Comparison of ENCODE assay signal across 8 cellular contexts in the genomic region with DNA sequence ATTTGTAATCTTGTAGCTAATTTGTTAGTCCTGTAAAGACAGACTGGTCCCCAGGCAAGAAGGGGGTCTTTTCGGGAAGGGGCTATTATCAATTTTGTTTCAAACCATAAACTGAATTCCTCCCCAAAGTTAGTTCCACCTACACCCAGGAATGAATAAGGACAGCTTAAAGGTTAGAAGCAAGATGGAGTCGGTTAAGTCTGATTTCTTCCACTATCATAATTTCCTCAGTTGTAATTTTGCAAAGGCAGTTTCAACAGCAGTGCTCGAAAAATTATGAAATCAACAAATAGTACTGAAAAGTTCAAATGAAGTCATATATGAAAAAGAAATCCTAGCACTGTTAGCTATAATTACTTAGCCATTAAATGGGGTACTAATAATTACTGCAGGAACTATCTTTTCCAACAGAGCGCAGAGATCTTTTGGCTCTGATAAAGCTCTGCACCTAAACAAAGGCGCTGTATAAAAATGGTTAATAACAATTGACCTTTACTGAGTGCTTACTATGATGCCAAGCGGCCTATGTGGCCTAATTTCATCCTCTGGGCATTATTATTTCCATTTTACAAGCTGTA. TPM values are rescaled to one million over a fixed set of nuclear protein-coding genes. Genes with fewer than 3 reads are reported as not detected.
DNase-seq lines count a peak whose midpoint lies in the region; ATAC-seq and TF ChIP-seq lines count a peak whose summit lies in the region.

No MANE protein-coding gene starts in this region.

- H3K36me3 Mint-ChIP-seq in CD14-positive monocyte, result peaks cover 13 to 46% of the 10 kb centered on the region in 2 donors
- peaks cover 12% of the 10 kb centered on the region for H3K36me3 Mint-ChIP-seq in endodermal cell (ENCODE audit: low read depth)

- POLR2A ChIA-PET in PC-3 (lab: Charles Lee; ENCODE audit: unreplicated experiment), result interaction anchor here (0.6 to 1.4 kb wide), 4 partner anchors 13 to 263 kb away, joined by 3 to 24 read pairs (median 4); a partner anchor contains a TSS

- H3K9ac ChIP-seq in PC-3 (ENCODE audit: low read length) (peak overlapping the region; percentile 75), endodermal cell (ENCODE audit: extremely low read depth, low read length, poor library complexity, severe bottlenecking) (peak overlapping the region; percentile 94)

- peak overlapping the region; percentile 68 for H3K4me3 ChIP-seq in PC-3 (ENCODE audit: low read length)
- H3K4me3 ChIP-seq in endodermal cell (ENCODE audit: low read length), result peak overlapping the region; percentile 89
- H3K4me3 ChIP-seq in neuron (ENCODE audit: low read length), result peak overlapping the region; percentile 93

- peak overlapping the region; percentile 99 to 100 (median 100) for H3K27ac Mint-ChIP-seq in CD14-positive monocyte
- H3K27ac Mint-ChIP-seq in endodermal cell, result peak overlapping the region; percentile 100

- H3K9me3 Mint-ChIP-seq in CD14-positive monocyte, result peaks cover 0 to 2% (median 0%) of the 10 kb centered on the region in 7 donors
- no peaks in the 10 kb centered on the region for H3K9me3 Mint-ChIP-seq in endodermal cell

- ATAC-seq in PC-3, result no peak

- H3K9me2 ChIP-seq in PC-3 (replicated peaks; ENCODE audit: low read length), result no peaks in the 10 kb centered on the region

- H3K27me3 ChIP-seq in PC-3 (ENCODE audit: low read length) (no peaks in the 10 kb centered on the region), endodermal cell (ENCODE audit: control insufficient read depth, insufficient read depth, low read length, poor library complexity, severe bottlenecking) (no peaks in the 10 kb centered on the region), neuron (ENCODE audit: insufficient read depth, low read length) (no peaks in the 10 kb centered on the region)

- H3K4me1 ChIP-seq in PC-3 (ENCODE audit: insufficient read depth, low read length) (peaks cover 43% of the 10 kb centered on the region), endodermal cell (ENCODE audit: control insufficient read depth, insufficient read depth, low read length) (peaks cover 9% of the 10 kb centered on the region), neuron (ENCODE audit: insufficient read depth, low read length) (peaks cover 17% of the 10 kb centered on the region)

- 5 to 32% methylated on average over 3 to 6 of the region's 6 CpGs for WGBS in endodermal cell (ENCODE audit: insufficient coverage in 1 of 2, insufficient read length in 1 of 2), 2 experiments

- peaks cover 56% of the 10 kb centered on the region for H3K79me2 ChIP-seq in PC-3 (ENCODE audit: low read length)

- peak overlapping the region; percentile 79 for H3K4me2 ChIP-seq in PC-3 (ENCODE audit: low read length)

- H3K4me3 Mint-ChIP-seq in CD14-positive monocyte, result peak overlapping the region; percentile 99
- H3K4me3 Mint-ChIP-seq in endodermal cell, result peak overlapping the region; percentile 89

- H3K9me3 ChIP-seq in PC-3 (ENCODE audit: low read length) (no peaks in the 10 kb centered on the region), endodermal cell (ENCODE audit: control insufficient read depth, low read length) (no peaks in the 10 kb centered on the region), neuron (ENCODE audit: low read length) (no peaks in the 10 kb centered on the region)

- peak overlapping the region; percentile 71 for H2AFZ ChIP-seq in PC-3 (ENCODE audit: low read length)
- H2AFZ ChIP-seq in neuron (ENCODE audit: low read depth, low read length), result peak overlapping the region; percentile 18

- no peaks in the 10 kb centered on the region for H4K20me1 ChIP-seq in PC-3 (ENCODE audit: low read length)

- H3K36me3 ChIP-seq in PC-3 (ENCODE audit: low read depth, low read length) (peaks cover 16% of the 10 kb centered on the region), endodermal cell (ENCODE audit: control insufficient read depth, insufficient read depth, low read length) (peaks cover 10% of the 10 kb centered on the region), neuron (ENCODE audit: insufficient read depth, low read length) (peaks cover 10% of the 10 kb centered on the region)

- CTCF ChIA-PET in PC-3 (lab: Charles Lee), result interaction anchor here (0.7 kb wide), 1 partner anchor 79 kb away, joined by 3 read pairs; no protein-coding TSS in a partner anchor

- H3K27ac ChIP-seq in PC-3 (ENCODE audit: low read length), result peak overlapping the region; percentile 64
- peak overlapping the region; percentile 96 for H3K27ac ChIP-seq in endodermal cell (ENCODE audit: low read depth, low read length)

- intact Hi-C loops in CD14-positive monocyte (cut with micrococcal nuclease) (loop anchor here (5.0 kb wide), 2 partner anchors 39 to 44 kb away; a partner anchor contains a TSS), PC-3 (cut with micrococcal nuclease) (loop anchor here (10.0 kb wide), 1 partner anchor 329 kb away; a partner anchor contains a TSS)

- H3K27me3 Mint-ChIP-seq in CD14-positive monocyte (ENCODE audit: low read depth in 3 of 3) (no peaks in the 10 kb centered on the region), endodermal cell (ENCODE audit: insufficient read depth) (no peaks in the 10 kb centered on the region)

- TF ChIP-seq CTCF in CD14-positive monocyte (IDR thresholded peaks at IDR 0.05) (no peak), PC-3 (conservative IDR thresholded peaks at IDR 0.05; ENCODE audit: low read depth, low read length) (no peak), endodermal cell (conservative IDR thresholded peaks at IDR 0.05) (no peak)

- H3K4me1 Mint-ChIP-seq in CD14-positive monocyte (peaks cover 25% of the 10 kb centered on the region), endodermal cell (peaks cover 33% of the 10 kb centered on the region)

- BruUV-seq in PC-3 (replicated peaks; lab: Mats Ljungman, UMichigan), result TSS peak; percentile 90

- peaks cover 16% of the 10 kb centered on the region for H3F3A ChIP-seq in PC-3 (ENCODE audit: low read length, unreplicated experiment)

- DNase-seq in CD14-positive monocyte (ENCODE audit: low spot score) (no peak), PC-3 (no peak), endodermal cell (peak; percentile 20), retina (no peak), COR-L47 (lab: John Stamatoyannopoulos, UW) (no peak), NCI-H2107 treated with DMSO at 0.1 percent for 48 hours (lab: John Stamatoyannopoulos, UW; ENCODE audit: unreplicated experiment) (no peak)
- DNase-seq in stimulated activated CD4-positive, alpha-beta T cell treated with anti-CD3 and anti-CD28 coated beads, Interleukin-4, amount 100 ng/mL, for 1 hour, result no peak

RNA-seq across cellular contexts. Expression of a gene that starts 0.8 kb away (rescaled TPM):
- polyA plus RNA-seq in CD14-positive monocyte, result 10 to 100 TPM; 25.7 to 44.8 TPM
- total RNA-seq in PC-3 (2014; rRNA removed) (285 and 325 TPM in 2 replicates), endodermal cell (10 to 100 TPM; 63.2 to 71.4 TPM)
- polyA plus RNA-seq in endodermal cell (2013, experiment 1 of 2), result 66.6 TPM
- 59.0 TPM for polyA plus RNA-seq in endodermal cell (2013, experiment 2 of 2)

RNA-seq across cellular contexts. Expression of a gene that starts 38.4 kb away (rescaled TPM):
- 10 to 100 TPM; 72.3 to 85.0 TPM for polyA plus RNA-seq in CD14-positive monocyte
- total RNA-seq in PC-3 (2014; rRNA removed) (199 and 238 TPM in 2 replicates), endodermal cell (10 to 100 TPM; 37.6 to 49.3 TPM)
- 74.8 TPM for polyA plus RNA-seq in endodermal cell (2013, experiment 1 of 2)
- polyA plus RNA-seq in endodermal cell (2013, experiment 2 of 2), result 73.7 TPM

RNA-seq across cellular contexts. Expression of a gene that starts 42.0 kb away (rescaled TPM):
- polyA plus RNA-seq in CD14-positive monocyte, result 10 to 100 TPM in 1 of 2 donors, 1 to 10 TPM in 1; 7.8 to 19.2 TPM
- total RNA-seq in PC-3 (2014; rRNA removed) (152 and 173 TPM in 2 replicates), endodermal cell (10 to 100 TPM; 75.9 to 79.8 TPM)
- polyA plus RNA-seq in endodermal cell (2013, experiment 1 of 2), result 86.6 TPM
- polyA plus RNA-seq in endodermal cell (2013, experiment 2 of 2), result 82.6 TPM

RNA-seq across cellular contexts. Expression of a gene that starts 45.5 kb away (rescaled TPM):
- under 1 TPM; 0.23 to 0.44 TPM for polyA plus RNA-seq in CD14-positive monocyte
- total RNA-seq in PC-3 (2014; rRNA removed) (15.0 and 18.2 TPM in 2 replicates), endodermal cell (10 to 100 TPM; 10.1 to 13.8 TPM)
- polyA plus RNA-seq in endodermal cell (2013, experiment 1 of 2), result 4.9 TPM
- polyA plus RNA-seq in endodermal cell (2013, experiment 2 of 2), result 6.3 TPM
